In the genomic region with DNA sequence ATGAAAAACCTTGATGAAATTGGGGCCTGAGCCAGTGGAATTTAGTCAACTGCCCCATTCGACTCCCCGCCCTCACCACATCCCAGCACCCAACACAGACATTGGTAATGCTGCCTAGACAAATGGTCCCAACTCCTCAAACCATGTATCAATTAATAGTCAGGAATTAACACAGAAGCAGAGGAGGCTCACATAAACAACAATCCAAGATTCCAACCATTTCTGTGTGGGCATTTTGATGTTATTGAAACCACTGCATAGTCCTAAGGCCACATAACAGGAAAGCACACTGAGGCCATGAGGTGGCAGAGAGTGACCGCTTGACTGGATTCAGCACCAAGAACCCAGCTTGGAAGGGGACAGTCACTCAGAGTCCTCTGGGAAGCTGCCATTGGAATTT, we compare ENCODE assay signal across 9 cellular contexts. TPM values are rescaled to one million over a fixed set of nuclear protein-coding genes. Genes with fewer than 3 reads are reported as not detected.
"Had no signal": no experiment of that assay in that cellular context is flagged by ENCODE, and none has a peak within 500 bp of the region (broad histone marks: within the 10 kb centered on the region; RNA-seq: fewer than 3 reads in every experiment).

No MANE protein-coding gene starts in this region.

- H3K4me2 ChIP-seq: GM23338 had no signal

- DNase-seq: H9, HCEC 1CT, KBM-7 had no signal

- H3K4me3 ChIP-seq: GM23338 had no signal

- H2AFZ ChIP-seq: GM23338 had no signal

- FAIRE-seq: H1, H54, HepG2 had no signal

RNA-seq across cellular contexts. Expression of a gene that starts 22.5 kb away (rescaled TPM):
- total RNA-seq: HepG2, HT-29 had no signal
- polyA plus RNA-seq: HepG2, IgD-negative memory B cell had no signal
